In genomic region chr14:43647302-43647701, GRCh38 we compare ENCODE assay signal across 19 cellular contexts.
DNase-seq lines count a peak whose midpoint lies in the region; ATAC-seq and TF ChIP-seq lines count a peak whose summit lies in the region.
"Had no signal": no experiment of that assay in that cellular context is flagged by ENCODE, and none has a peak within 500 bp of the region (broad histone marks: within the 10 kb centered on the region; RNA-seq: fewer than 3 reads in every experiment).

No MANE protein-coding gene starts in this region.

- no peak overlapping the region for H2BK15ac ChIP-seq in mesendoderm (replicated peaks; ENCODE audit: low read depth)

- no peaks in the 10 kb centered on the region for H3K79me2 ChIP-seq in Karpas-422 (ENCODE audit: low read length)
- no peaks in the 10 kb centered on the region for H3K79me2 ChIP-seq in mesendoderm (ENCODE audit: control insufficient read depth, insufficient read depth, low read length)

- no peaks in the 10 kb centered on the region for H3K79me1 ChIP-seq in mesendoderm (ENCODE audit: low read length)

- H3K9ac ChIP-seq in Karpas-422 (ENCODE audit: low read length) (no peak overlapping the region), mesendoderm (ENCODE audit: low read length) (no peak overlapping the region)

- H4K8ac ChIP-seq in mesendoderm (ENCODE audit: low read depth, low read length): no peak overlapping the region

- H4K5ac ChIP-seq in mesendoderm (ENCODE audit: low read length): no peak overlapping the region

- no peaks in the 10 kb centered on the region for H3K9me2 ChIP-seq in Karpas-422 (replicated peaks; ENCODE audit: insufficient read depth, low read length)

- H3K23ac ChIP-seq in mesendoderm (ENCODE audit: low read length): no peak overlapping the region

- no peak overlapping the region for H2BK120ac ChIP-seq in mesendoderm (ENCODE audit: low read depth, low read length)

- no peak overlapping the region for H3K4ac ChIP-seq in mesendoderm (ENCODE audit: low read depth, low read length)

- H3K4me3 ChIP-seq in Karpas-422 (ENCODE audit: low read length): no peak overlapping the region
- H3K4me3 ChIP-seq in WERI-Rb-1 (ENCODE audit: low read depth, low read length): no peak overlapping the region
- no peak overlapping the region for H3K4me3 ChIP-seq in mesendoderm (ENCODE audit: low read length)
- H3K4me3 ChIP-seq: left lung, upper lobe of left lung had no signal

- no peak overlapping the region for H3K56ac ChIP-seq in mesendoderm (ENCODE audit: low read length)

- H4K20me1 ChIP-seq in Karpas-422 (ENCODE audit: insufficient read depth, low read depth, low read length): no peaks in the 10 kb centered on the region

- ATAC-seq in HG03457 (IDR thresholded peaks at IDR 0.05; ENCODE audit: unreplicated experiment) (no peak), HG03469 (IDR thresholded peaks at IDR 0.05; ENCODE audit: unreplicated experiment) (no peak)
- ATAC-seq: left lung had no signal

- H3K27ac ChIP-seq in Karpas-422 (ENCODE audit: low read length) (no peak overlapping the region), WERI-Rb-1 (no peak overlapping the region), mesendoderm (ENCODE audit: low read depth, low read length) (no peak overlapping the region)
- H3K27ac ChIP-seq: 22Rv1, left lung, upper lobe of left lung had no signal

- H3K9me3 ChIP-seq in Karpas-422 (ENCODE audit: low read length): no peaks in the 10 kb centered on the region
- H3K9me3 ChIP-seq in WERI-Rb-1 (ENCODE audit: severe bottlenecking): no peaks in the 10 kb centered on the region

- H2BK5ac ChIP-seq in mesendoderm (ENCODE audit: low read length): no peak overlapping the region

- H3K4me2 ChIP-seq in Karpas-422 (ENCODE audit: low read depth, low read length, poor library complexity, severe bottlenecking) (no peak overlapping the region), mesendoderm (ENCODE audit: low read length) (no peak overlapping the region)

- H3K18ac ChIP-seq in mesendoderm (ENCODE audit: low read length): no peak overlapping the region

- no CpG with 5 or more reads among the region's 4 CpGs for WGBS in mesendoderm (ENCODE audit: extremely low coverage, insufficient coverage, low lambda C conversion rate)

- H3K36me3 ChIP-seq in Karpas-422 (ENCODE audit: insufficient read depth, low read length) (no peaks in the 10 kb centered on the region), WERI-Rb-1 (no peaks in the 10 kb centered on the region), mesendoderm (ENCODE audit: control insufficient read depth, insufficient read depth, low read length) (no peaks in the 10 kb centered on the region)
- H3K36me3 ChIP-seq: left lung, upper lobe of left lung had no signal

- TF ChIP-seq CTCF in WERI-Rb-1 (IDR thresholded peaks at IDR 0.05; ENCODE audit: low read depth, low read length): no peak

- DNase-seq in DMS 273 (lab: John Stamatoyannopoulos, UW; ENCODE audit: unreplicated experiment): peak; percentile 13
- no peak for DNase-seq in DMS 273 treated with DMSO at 0.1 percent for 48 hours (lab: John Stamatoyannopoulos, UW)
- peak; percentile 73 for DNase-seq in Karpas-422
- peak; percentile 10 for DNase-seq in WERI-Rb-1
- peak; percentile 50 for DNase-seq in mesendoderm
- DNase-seq in HuH-7 (ENCODE audit: low spot score): no peak
- DNase-seq: activated CD4-positive, alpha-beta T cell treated with anti-CD3 and anti-CD28 coated beads, Interleukin-2, amount 10 ng/mL, durations not matched to agents 24 days and 14 days; amygdala; caudate nucleus; DMS153; Kasumi-1; left lung; NCI-H1417; nephron progenitor cell; NK-92 treated with Interleukin-12 subunit alpha and Interleukin-12 subunit beta, amount 100 ng/mL, for 24 hours had no signal

- H3K27me3 ChIP-seq in Karpas-422 (ENCODE audit: low read length) (no peaks in the 10 kb centered on the region), WERI-Rb-1 (ENCODE audit: insufficient read depth, low read depth, severe bottlenecking) (peaks cover 14% of the 10 kb centered on the region), mesendoderm (ENCODE audit: insufficient read depth, low read length, poor library complexity) (no peaks in the 10 kb centered on the region)
- H3K27me3 ChIP-seq: left lung, upper lobe of left lung had no signal

- H3K4me1 ChIP-seq in Karpas-422 (ENCODE audit: low read length) (no peaks in the 10 kb centered on the region; the same call in 1 of the 2 replicates), mesendoderm (ENCODE audit: control insufficient read depth, low read depth, low read length) (no peaks in the 10 kb centered on the region)
- H3K4me1 ChIP-seq: left lung, upper lobe of left lung had no signal

- no peak overlapping the region for H2AFZ ChIP-seq in Karpas-422 (ENCODE audit: low read length)

- no peak overlapping the region for H2AK5ac ChIP-seq in mesendoderm (ENCODE audit: low read length)

Comparison
In these comparisons a context has a peak if more than half of its experiments do, and no peak if none do; other contexts are left out.
1. DNase-seq: peak in DMS 273 (single experiment), Karpas-422 (single experiment), WERI-Rb-1 (single experiment) and mesendoderm (single experiment); none in DMS 273 treated with DMSO at 0.1 percent for 48 hours (single experiment) and HuH-7 (single experiment).